ENCODE assay signal across 8 cellular contexts in genomic region chr1:212683357-212683722, GRCh38. TPM values are rescaled to one million over a fixed set of nuclear protein-coding genes. Genes with fewer than 3 reads are reported as not detected.
A peak's percentile ranks its signal among the peaks of the same experiment; 100 is the strongest.
DNase-seq lines count a peak whose midpoint lies in the region; ATAC-seq lines count a peak whose summit lies in the region.

No MANE protein-coding gene starts in this region.

- H3K27ac ChIP-seq in Karpas-422 (ENCODE audit: low read length) = no peak overlapping the region; the same call in 1 of the 2 replicates

- H3K27me3 ChIP-seq in Karpas-422 (ENCODE audit: low read length) = no peaks in the 10 kb centered on the region

- peak overlapping the region; percentile 63 for H3K4me3 Mint-ChIP-seq in activated naive CD8-positive, alpha-beta T cell treated with anti-CD3 and anti-CD28 coated beads, Interleukin-2, amount 50 U/mL, for 24 hours

- peak overlapping the region; percentile 27; the same call in 1 of the 2 replicates for H3K9ac ChIP-seq in Karpas-422 (ENCODE audit: low read length)

- H3K4me1 ChIP-seq in Karpas-422 (ENCODE audit: low read length) = peaks cover 9% of the 10 kb centered on the region; the same call in 1 of the 2 replicates

- ATAC-seq in GM18508 (IDR thresholded peaks at IDR 0.05; ENCODE audit: insufficient read depth, unreplicated experiment) (peak; percentile 66), GM21529 (IDR thresholded peaks at IDR 0.05; ENCODE audit: unreplicated experiment) (peak; percentile 64)
- ATAC-seq in activated naive CD8-positive, alpha-beta T cell treated with anti-CD3 and anti-CD28 coated beads, Interleukin-2, amount 50 U/mL, for 24 hours = peak; percentile 63

- H3K4me2 ChIP-seq in Karpas-422 (ENCODE audit: low read depth, low read length, poor library complexity, severe bottlenecking) = no peak overlapping the region

- H3K9me2 ChIP-seq in Karpas-422 (replicated peaks; ENCODE audit: insufficient read depth, low read length) = no peaks in the 10 kb centered on the region

- peak overlapping the region; percentile 92 for H3K27ac Mint-ChIP-seq in activated naive CD8-positive, alpha-beta T cell treated with anti-CD3 and anti-CD28 coated beads, Interleukin-2, amount 50 U/mL, for 24 hours

- no peaks in the 10 kb centered on the region for H3K36me3 ChIP-seq in Karpas-422 (ENCODE audit: insufficient read depth, low read length)

- no peaks in the 10 kb centered on the region for H3K79me2 ChIP-seq in Karpas-422 (ENCODE audit: low read length)

- peaks cover 22% of the 10 kb centered on the region for H3K36me3 Mint-ChIP-seq in activated naive CD8-positive, alpha-beta T cell treated with anti-CD3 and anti-CD28 coated beads, Interleukin-2, amount 50 U/mL, for 24 hours (ENCODE audit: low read depth)

- no peak overlapping the region for H2AFZ ChIP-seq in Karpas-422 (ENCODE audit: low read length)

- H3K9me3 Mint-ChIP-seq in activated naive CD8-positive, alpha-beta T cell treated with anti-CD3 and anti-CD28 coated beads, Interleukin-2, amount 50 U/mL, for 24 hours = no peaks in the 10 kb centered on the region

- H3K4me3 ChIP-seq in Karpas-422 (ENCODE audit: low read length) = no peak overlapping the region

- H3K4me1 Mint-ChIP-seq in activated naive CD8-positive, alpha-beta T cell treated with anti-CD3 and anti-CD28 coated beads, Interleukin-2, amount 50 U/mL, for 24 hours = peaks cover 54% of the 10 kb centered on the region

- H3K9me3 ChIP-seq in Karpas-422 (ENCODE audit: low read length) = no peaks in the 10 kb centered on the region

- H3K27me3 Mint-ChIP-seq in activated naive CD8-positive, alpha-beta T cell treated with anti-CD3 and anti-CD28 coated beads, Interleukin-2, amount 50 U/mL, for 24 hours = peaks cover 5% of the 10 kb centered on the region

- DNase-seq in Karpas-422 (peak; percentile 53), NCI-H526 treated with DMSO at 0.1 percent for 48 hours (lab: John Stamatoyannopoulos, UW) (no peak), dedifferentiated amniotic fluid mesenchymal stem cell (ENCODE audit: extremely low spot score) (no peak), NCI-H524 treated with DMSO at 0.1 percent for 48 hours (lab: John Stamatoyannopoulos, UW) (no peak), NCI-H187 treated with DMSO at 0.1 percent for 48 hours (lab: John Stamatoyannopoulos, UW) (no peak)
- peak; percentile 83 for DNase-seq in activated naive CD8-positive, alpha-beta T cell treated with anti-CD3 and anti-CD28 coated beads, Interleukin-2, amount 50 U/mL, for 24 hours

- H4K20me1 ChIP-seq in Karpas-422 (ENCODE audit: insufficient read depth, low read depth, low read length) = no peaks in the 10 kb centered on the region

RNA-seq across cellular contexts. Expression of gene BATF3, which starts 16.3 kb away (rescaled TPM):
- total RNA-seq in Karpas-422 (2014; rRNA removed; shearing (Covaris generic); ENCODE audit: low replicate concordance) = 4.4 and 7.7 TPM in 2 replicates

Comparison
In these comparisons a context has a peak if more than half of its experiments do, and no peak if none do; other contexts are left out.
1. DNase-seq: peak in Karpas-422 (single experiment) and activated naive CD8-positive, alpha-beta T cell treated with anti-CD3 and anti-CD28 coated beads, Interleukin-2, amount 50 U/mL, for 24 hours (single experiment); none in NCI-H526 treated with DMSO at 0.1 percent for 48 hours (single experiment), dedifferentiated amniotic fluid mesenchymal stem cell (single experiment), NCI-H524 treated with DMSO at 0.1 percent for 48 hours (single experiment) and NCI-H187 treated with DMSO at 0.1 percent for 48 hours (single experiment).
2. Peak in every context shown above with its lines, with median percentiles within 50 percentile points of each other: ATAC-seq.